In genomic region chr12:6386522-6386921, GRCh38 we compare ENCODE assay signal across 16 cellular contexts. TPM values are rescaled to one million over a fixed set of nuclear protein-coding genes. Genes with fewer than 3 reads are reported as not detected.
"Had no signal": no experiment of that assay in that cellular context is flagged by ENCODE, and none has a peak within 500 bp of the region (broad histone marks: within the 10 kb centered on the region; RNA-seq: fewer than 3 reads in every experiment).

No MANE protein-coding gene starts in this region.

- H3K27ac ChIP-seq: brain microvascular endothelial cell, dorsolateral prefrontal cortex, hepatocyte had no signal

- H3K4me2 ChIP-seq: hepatocyte, smooth muscle cell had no signal

- H2AFZ ChIP-seq: hepatocyte had no signal

- H3K4me3 ChIP-seq: dorsolateral prefrontal cortex, hepatocyte, smooth muscle cell had no signal

- H3K27me3 ChIP-seq: brain microvascular endothelial cell, hepatocyte had no signal

- H3K36me3 Mint-ChIP-seq: activated CD4-positive, alpha-beta memory T cell treated with anti-CD3 and anti-CD28 coated beads for 36 hours; activated naive CD8-positive, alpha-beta T cell; stimulated activated memory B cell treated with anti-CD40 and anti-IgM and Interleukin-4, amounts not matched to agents 10 μg/mL and 1 μg/mL and 100 μg/mL, for 72 hours had no signal

- H3K4me3 Mint-ChIP-seq: activated CD4-positive, alpha-beta memory T cell treated with anti-CD3 and anti-CD28 coated beads for 36 hours; activated naive CD8-positive, alpha-beta T cell; mesothelial cell of epicardium; stimulated activated memory B cell treated with anti-CD40 and anti-IgM and Interleukin-4, amounts not matched to agents 10 μg/mL and 1 μg/mL and 100 μg/mL, for 72 hours had no signal

- ATAC-seq: right cardiac atrium; stimulated activated memory B cell treated with anti-CD40 and anti-IgM and Interleukin-4, amounts not matched to agents 10 μg/mL and 1 μg/mL and 100 μg/mL, for 72 hours had no signal

- DNase-seq: activated CD4-positive, alpha-beta memory T cell treated with anti-CD3 and anti-CD28 coated beads for 36 hours; activated CD4-positive, alpha-beta T cell treated with anti-CD3 and anti-CD28 coated beads for 1 hour; activated gamma-delta T cell; activated T-cell treated with anti-CD3 and anti-CD28 coated beads, Interleukin-2, amount 50 U/mL, for 48 hours; brain microvascular endothelial cell; dorsolateral prefrontal cortex; kidney glomerular epithelial cell; substantia nigra had no signal

- H3K27ac Mint-ChIP-seq: activated CD4-positive, alpha-beta memory T cell treated with anti-CD3 and anti-CD28 coated beads for 36 hours; activated naive CD8-positive, alpha-beta T cell; stimulated activated memory B cell treated with anti-CD40 and anti-IgM and Interleukin-4, amounts not matched to agents 10 μg/mL and 1 μg/mL and 100 μg/mL, for 72 hours had no signal

- H3K9me3 Mint-ChIP-seq: activated CD4-positive, alpha-beta memory T cell treated with anti-CD3 and anti-CD28 coated beads for 36 hours; mesothelial cell of epicardium; stimulated activated memory B cell treated with anti-CD40 and anti-IgM and Interleukin-4, amounts not matched to agents 10 μg/mL and 1 μg/mL and 100 μg/mL, for 72 hours had no signal

RNA-seq across cellular contexts. Expression of gene SCNN1A, which starts 11.2 kb away (rescaled TPM):
- total RNA-seq: cerebellum, frontal cortex had no signal

RNA-seq across cellular contexts. Expression of gene CD27, which starts 58.2 kb away (rescaled TPM):
- total RNA-seq: cerebellum, hepatocyte, mesothelial cell of epicardium, smooth muscle cell had no signal
- polyA plus RNA-seq: smooth muscle cell had no signal
